ENCODE assay signal across 9 cellular contexts in genomic region chr3:5787863-5788488, GRCh38.
DNase-seq lines count a peak whose midpoint lies in the region; TF ChIP-seq lines count a peak whose summit lies in the region.
"Had no signal": no experiment of that assay in that cellular context is flagged by ENCODE, and none has a peak within 500 bp of the region (broad histone marks: within the 10 kb centered on the region; RNA-seq: fewer than 3 reads in every experiment).

No MANE protein-coding gene starts in this region.

- H3K4me1 Mint-ChIP-seq in nephron progenitor cell: no peaks in the 10 kb centered on the region

- H3K36me3 ChIP-seq in GM06990 (ENCODE audit: control insufficient read depth, insufficient read depth, low read length) (no peaks in the 10 kb centered on the region), GM23248 (ENCODE audit: low read depth) (no peaks in the 10 kb centered on the region)

- H2AFZ ChIP-seq in GM23248: no peak overlapping the region

- no peak overlapping the region for H3K27ac Mint-ChIP-seq in nephron progenitor cell

- 5 to 8% methylated on average over 6 of the region's 6 CpGs for WGBS in GM23248 (ENCODE audit: low coverage in 1 of 2, low lambda C conversion rate in 2 of 2, missing lambda C conversion rate in 2 of 2), 2 experiments

- no peak overlapping the region for H3K4me3 Mint-ChIP-seq in nephron progenitor cell

- peak; percentile 6 for TF ChIP-seq CTCF in GM06990 (IDR thresholded peaks at IDR 0.05; ENCODE audit: insufficient read depth, low read length, poor library complexity, severe bottlenecking)
- TF ChIP-seq CTCF in nephron progenitor cell (IDR thresholded peaks at IDR 0.05): peak; percentile 30

- H3K9me3 Mint-ChIP-seq in nephron progenitor cell: peaks cover 3% of the 10 kb centered on the region

- no peak overlapping the region for H3K27ac ChIP-seq in GM23248

- H3K9ac ChIP-seq in GM23248: no peak overlapping the region

- no peak overlapping the region for H3K4me2 ChIP-seq in GM23248 (ENCODE audit: unreplicated experiment)

- no peaks in the 10 kb centered on the region for H3K4me1 ChIP-seq in GM23248 (ENCODE audit: insufficient read depth)

- TF ChIP-seq POLR2A in erythroblast (IDR thresholded peaks at IDR 0.05; ENCODE audit: low read length): no peak

- no peaks in the 10 kb centered on the region for H3K79me2 ChIP-seq in GM23248 (ENCODE audit: insufficient read depth)

- H3K27me3 ChIP-seq in GM06990 (replicated peaks; ENCODE audit: control insufficient read depth, insufficient read depth, low read length) (no peaks in the 10 kb centered on the region), GM23248 (replicated peaks; ENCODE audit: insufficient read depth) (no peaks in the 10 kb centered on the region)

- no peaks in the 10 kb centered on the region for H3K9me2 ChIP-seq in GM23248 (ENCODE audit: insufficient read depth)

- H3K4me3 ChIP-seq in GM06990 (replicated peaks; ENCODE audit: low read depth, low read length) (no peak overlapping the region), GM23248 (no peak overlapping the region)

- no peaks in the 10 kb centered on the region for H3K36me3 Mint-ChIP-seq in nephron progenitor cell (ENCODE audit: low read depth)

- H3K27me3 Mint-ChIP-seq in nephron progenitor cell (ENCODE audit: low read depth, poor library complexity): peaks cover 10% of the 10 kb centered on the region

- H3F3A ChIP-seq in GM23248 (ENCODE audit: insufficient read depth): no peaks in the 10 kb centered on the region

- DNase-seq in GM06990 (ENCODE audit: extremely low read depth, insufficient read length): no peak
- peak; percentile 16 for DNase-seq in NCI-H774 (lab: John Stamatoyannopoulos, UW)
- DNase-seq in cerebellar cortex (ENCODE audit: low spot score): peak; percentile 3
- DNase-seq in nephron progenitor cell: peak; percentile 29
- no peak for DNase-seq in GM23248
- no peak for DNase-seq in erythroblast (lab: John Stamatoyannopoulos, UW)
- no peak for DNase-seq in NK-92 (lab: John Stamatoyannopoulos, UW; ENCODE audit: unreplicated experiment)
- DNase-seq in cerebellar nuclear complex (lab: John Stamatoyannopoulos, UW): no peak
- DNase-seq: GOT3 had no signal

- in situ Hi-C loops in GM23248 (cut with MboI): no loop called here

- no peaks in the 10 kb centered on the region for H3K9me3 ChIP-seq in GM23248 (ENCODE audit: low read depth)

- H4K20me1 ChIP-seq in GM23248 (ENCODE audit: insufficient read depth): no peaks in the 10 kb centered on the region

Comparison
In these comparisons a context has a peak if more than half of its experiments do, and no peak if none do; other contexts are left out.
1. DNase-seq: peak in NCI-H774 (single experiment), cerebellar cortex (single experiment) and nephron progenitor cell (single experiment); none in GM06990 (single experiment), GM23248 (single experiment), erythroblast (0 of 2), NK-92 (single experiment) and cerebellar nuclear complex (0 of 2).